In the genomic region with DNA sequence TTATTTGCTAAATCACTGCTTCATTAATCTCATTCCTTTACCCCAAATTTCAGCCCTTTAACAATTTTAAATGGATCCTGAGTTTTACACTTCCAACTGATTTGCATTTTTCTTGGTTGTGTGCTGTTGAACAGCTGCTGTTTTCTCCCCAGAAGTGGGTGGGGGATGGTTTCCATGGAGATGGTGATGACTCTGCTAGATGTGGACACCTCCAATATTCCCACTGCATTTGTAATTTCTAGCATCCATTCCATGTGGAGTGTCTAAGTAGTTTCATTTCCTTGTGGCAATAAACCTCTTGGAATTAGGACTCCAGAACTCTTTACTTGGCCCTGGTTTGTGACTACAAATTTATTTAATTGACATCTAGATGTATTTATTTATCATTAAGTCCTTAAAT, we compare ENCODE assay signal across 26 cellular contexts.
DNase-seq lines count a peak whose midpoint lies in the region; ATAC-seq, FAIRE-seq and TF ChIP-seq lines count a peak whose summit lies in the region.
"Had no signal": no experiment of that assay in that cellular context is flagged by ENCODE, and none has a peak within 500 bp of the region (broad histone marks: within the 10 kb centered on the region; RNA-seq: fewer than 3 reads in every experiment).

No MANE protein-coding gene starts in this region.

- ATAC-seq in GM21423 (IDR thresholded peaks at IDR 0.05; ENCODE audit: unreplicated experiment): no peak
- ATAC-seq: activated T-helper 17 cell treated with anti-CD3 and anti-CD28 coated beads, Interleukin-2, amount 50 U/mL, for 72 hours; left cardiac atrium; mucosa of descending colon; stimulated activated naive CD8-positive, alpha-beta T cell treated with anti-CD3 and anti-CD28 coated beads, Interleukin-15, amount 100 ng/mL, for 72 hours; T-cell had no signal

- peak overlapping the region; percentile 97 for H3K27ac Mint-ChIP-seq in glutamatergic neuron (ENCODE audit: unreplicated experiment)
- H3K27ac Mint-ChIP-seq: activated CD4-positive, alpha-beta T cell treated with anti-CD3 and anti-CD28 coated beads, Interleukin-2, amount 10 ng/mL, durations not matched to agents 7 days and 5 days; activated naive CD8-positive, alpha-beta T cell treated with anti-CD3 and anti-CD28 coated beads, Interleukin-2, amount 10 ng/mL, durations not matched to agents 7 days and 5 days; activated T-helper 17 cell treated with anti-CD3 and anti-CD28 coated beads, Interleukin-2, amount 50 U/mL, for 72 hours; stimulated activated naive CD8-positive, alpha-beta T cell treated with anti-CD3 and anti-CD28 coated beads, Interleukin-15, amount 100 ng/mL, for 72 hours; T-cell had no signal

- peak; percentile 3 for DNase-seq in NCI-H1436 treated with DMSO at 0.1 percent for 48 hours (lab: John Stamatoyannopoulos, UW)
- DNase-seq in NCI-H1436 (lab: John Stamatoyannopoulos, UW): no peak
- peak; percentile 24 for DNase-seq in NCI-H1694 treated with DMSO at 0.1 percent for 48 hours (lab: John Stamatoyannopoulos, UW)
- DNase-seq in glutamatergic neuron: peak; percentile 25
- peak; percentile 66 for DNase-seq in superior temporal gyrus (ENCODE audit: extremely low spot score)
- no peak for DNase-seq in NCI-H2029 (lab: John Stamatoyannopoulos, UW)
- DNase-seq in GM19239 (ENCODE audit: insufficient read length, low spot score): no peak
- DNase-seq: activated CD4-positive, alpha-beta T cell treated with anti-CD3 and anti-CD28 coated beads, Interleukin-2, amount 10 ng/mL, durations not matched to agents 7 days and 5 days; activated naive CD8-positive, alpha-beta T cell treated with anti-CD3 and anti-CD28 coated beads, Interleukin-2, amount 10 ng/mL, durations not matched to agents 7 days and 5 days; C1 segment of cervical spinal cord; esophagus squamous epithelium; GDM1; left cardiac atrium; mucosa of descending colon; NCI-H187 treated with DMSO at 0.1 percent for 48 hours; SHP77 treated with DMSO at 0.1 percent for 48 hours; spleen; stimulated activated CD4-positive, alpha-beta T cell treated with anti-CD3 and anti-CD28 coated beads, Interleukin-4, amount 100 ng/mL, for 24 hours; stimulated activated naive CD8-positive, alpha-beta T cell treated with anti-CD3 and anti-CD28 coated beads, Interleukin-15, amount 100 ng/mL, for 72 hours; T-cell; trophoblast cell had no signal

- no peak for FAIRE-seq in GM19239 (lab: Jason Lieb, UNC)
- FAIRE-seq: A204.1, H1 had no signal

- H3K36me3 Mint-ChIP-seq in glutamatergic neuron (ENCODE audit: unreplicated experiment): no peaks in the 10 kb centered on the region
- H3K36me3 Mint-ChIP-seq: activated naive CD8-positive, alpha-beta T cell treated with anti-CD3 and anti-CD28 coated beads, Interleukin-2, amount 10 ng/mL, durations not matched to agents 7 days and 5 days; brain; T-cell had no signal

- peaks cover 25% of the 10 kb centered on the region for H3K4me1 Mint-ChIP-seq in glutamatergic neuron (ENCODE audit: low read depth, unreplicated experiment)
- H3K4me1 Mint-ChIP-seq: activated CD4-positive, alpha-beta T cell treated with anti-CD3 and anti-CD28 coated beads, Interleukin-2, amount 10 ng/mL, durations not matched to agents 7 days and 5 days; activated naive CD8-positive, alpha-beta T cell treated with anti-CD3 and anti-CD28 coated beads, Interleukin-2, amount 10 ng/mL, durations not matched to agents 7 days and 5 days; activated T-helper 17 cell treated with anti-CD3 and anti-CD28 coated beads, Interleukin-2, amount 50 U/mL, for 72 hours; stimulated activated naive CD8-positive, alpha-beta T cell treated with anti-CD3 and anti-CD28 coated beads, Interleukin-15, amount 100 ng/mL, for 72 hours; T-cell had no signal

- H3K9me3 Mint-ChIP-seq in glutamatergic neuron (ENCODE audit: unreplicated experiment): no peaks in the 10 kb centered on the region
- H3K9me3 Mint-ChIP-seq: activated CD4-positive, alpha-beta T cell treated with anti-CD3 and anti-CD28 coated beads, Interleukin-2, amount 10 ng/mL, durations not matched to agents 7 days and 5 days; activated naive CD8-positive, alpha-beta T cell treated with anti-CD3 and anti-CD28 coated beads, Interleukin-2, amount 10 ng/mL, durations not matched to agents 7 days and 5 days; brain had no signal

- TF ChIP-seq CTCF in glutamatergic neuron (IDR thresholded peaks at IDR 0.05; ENCODE audit: partially characterized antibody, unreplicated experiment): no peak

- H3K27me3 Mint-ChIP-seq in glutamatergic neuron (ENCODE audit: unreplicated experiment): peaks cover 2% of the 10 kb centered on the region
- H3K27me3 Mint-ChIP-seq: activated CD4-positive, alpha-beta T cell treated with anti-CD3 and anti-CD28 coated beads, Interleukin-2, amount 10 ng/mL, durations not matched to agents 7 days and 5 days; activated naive CD8-positive, alpha-beta T cell treated with anti-CD3 and anti-CD28 coated beads, Interleukin-2, amount 10 ng/mL, durations not matched to agents 7 days and 5 days; activated T-helper 17 cell treated with anti-CD3 and anti-CD28 coated beads, Interleukin-2, amount 50 U/mL, for 72 hours; stimulated activated naive CD8-positive, alpha-beta T cell treated with anti-CD3 and anti-CD28 coated beads, Interleukin-15, amount 100 ng/mL, for 72 hours; T-cell had no signal

- peak overlapping the region; percentile 73 for H3K4me3 Mint-ChIP-seq in glutamatergic neuron (ENCODE audit: unreplicated experiment)
- H3K4me3 Mint-ChIP-seq: activated CD4-positive, alpha-beta T cell treated with anti-CD3 and anti-CD28 coated beads, Interleukin-2, amount 10 ng/mL, durations not matched to agents 7 days and 5 days; activated naive CD8-positive, alpha-beta T cell treated with anti-CD3 and anti-CD28 coated beads, Interleukin-2, amount 10 ng/mL, durations not matched to agents 7 days and 5 days; activated T-helper 17 cell treated with anti-CD3 and anti-CD28 coated beads, Interleukin-2, amount 50 U/mL, for 72 hours; brain; stimulated activated naive CD8-positive, alpha-beta T cell treated with anti-CD3 and anti-CD28 coated beads, Interleukin-15, amount 100 ng/mL, for 72 hours; T-cell had no signal

Comparison
In these comparisons a context has a peak if more than half of its experiments do, and no peak if none do; other contexts are left out.
1. DNase-seq: peak in NCI-H1436 treated with DMSO at 0.1 percent for 48 hours (single experiment), NCI-H1694 treated with DMSO at 0.1 percent for 48 hours (single experiment), glutamatergic neuron (single experiment) and superior temporal gyrus (single experiment); none in NCI-H1436 (single experiment), NCI-H2029 (single experiment) and GM19239 (single experiment).